28 cellular contexts compared by ENCODE assay signal in genomic region chr16:3681206-3681605, GRCh38. TPM values are rescaled to one million over a fixed set of nuclear protein-coding genes. Genes with fewer than 3 reads are reported as not detected.
DNase-seq lines count a peak whose midpoint lies in the region; ATAC-seq and TF ChIP-seq lines count a peak whose summit lies in the region.
"Had no signal": no experiment of that assay in that cellular context is flagged by ENCODE, and none has a peak within 500 bp of the region (broad histone marks: within the 10 kb centered on the region; RNA-seq: fewer than 3 reads in every experiment).

No MANE protein-coding gene starts in this region.

- peak; percentile 60 for DNase-seq in Ammon's horn (ENCODE audit: low spot score)
- peak; percentile 63 for DNase-seq in astrocyte of the hippocampus (ENCODE audit: low read depth, low spot score)
- peak; percentile 26 to 34 for DNase-seq in heart right ventricle
- peak; percentile 71 for DNase-seq in osteoblast (ENCODE audit: insufficient read length, low spot score, missing footprints)
- DNase-seq in retina, result no peak
- DNase-seq in iPS-NIHi7 (ENCODE audit: extremely low spot score), result no peak
- DNase-seq: activated CD4-positive, alpha-beta T cell treated with anti-CD3 and anti-CD28 coated beads for 48 hours; activated T-cell treated with anti-CD3 and anti-CD28 coated beads, Interleukin-2, amount 50 U/mL, for 24 hours; adrenal gland; colonic mucosa; effector memory CD8-positive, alpha-beta T cell; HCEC 1CT; IMR-90; NCI-H1092; NCI-H2029 treated with DMSO at 0.1 percent for 48 hours; NCI-H345; NCI-H82; spleen; stimulated activated CD4-positive, alpha-beta T cell treated with anti-CD3 and anti-CD28 coated beads, Interleukin-2, amount 100 ng/mL, for 48 hours had no signal

- H3K4me1 ChIP-seq in heart right ventricle (peaks cover 0 to 27% (median 12%) of the 10 kb centered on the region in 9 donors), osteoblast (ENCODE audit: insufficient read depth, low read length) (no peaks in the 10 kb centered on the region)
- H3K4me1 ChIP-seq: adrenal gland, breast epithelium, colonic mucosa, suprapubic skin, vagina had no signal

- H3K36me3 ChIP-seq in heart right ventricle (peaks cover 0 to 97% (median 31%) of the 10 kb centered on the region in 9 donors), osteoblast (ENCODE audit: insufficient read depth, low read length) (peaks cover 40% of the 10 kb centered on the region)
- H3K36me3 ChIP-seq: breast epithelium had no signal

- WGBS in heart right ventricle, 2 donors, result 40 to 60% methylated on average over 3 of the region's 3 CpGs

- ATAC-seq in heart right ventricle (peak; percentile 44 to 79 (median 68)), HG03097 (IDR thresholded peaks at IDR 0.05; ENCODE audit: low FRiP score, unreplicated experiment) (no peak), HG02840 (IDR thresholded peaks at IDR 0.05; ENCODE audit: low FRiP score, unreplicated experiment) (no peak)
- ATAC-seq: effector memory CD8-positive, alpha-beta T cell; stimulated activated effector memory CD8-positive, alpha-beta T cell treated with anti-CD3 and anti-CD28 coated beads, Interleukin-12 subunit alpha, Interleukin-12 subunit beta, amount 100 ng/mL, for 72 hours had no signal

- H3K9me3 ChIP-seq in heart right ventricle (no peaks in the 10 kb centered on the region), osteoblast (ENCODE audit: low read depth, low read length) (no peaks in the 10 kb centered on the region)
- H3K9me3 ChIP-seq: adrenal gland, breast epithelium, colonic mucosa, esophagus muscularis mucosa, neutrophil, spleen, suprapubic skin, vagina had no signal

- no peak overlapping the region for H3K4me3 ChIP-seq in heart right ventricle
- H3K4me3 ChIP-seq in osteoblast (ENCODE audit: insufficient read depth, low read length), result no peak overlapping the region
- H3K4me3 ChIP-seq: adrenal gland, breast epithelium, colonic mucosa, esophagus muscularis mucosa, spleen, suprapubic skin, vagina had no signal

- H4K20me1 ChIP-seq in osteoblast (ENCODE audit: insufficient read depth, low read length), result no peaks in the 10 kb centered on the region

- H3K4me2 ChIP-seq in osteoblast (ENCODE audit: insufficient read depth, low read length), result no peak overlapping the region

- H3K27me3 ChIP-seq in heart right ventricle (no peaks in the 10 kb centered on the region), osteoblast (ENCODE audit: insufficient read depth, low read length) (no peaks in the 10 kb centered on the region)
- H3K27me3 ChIP-seq: adrenal gland, breast epithelium, colonic mucosa, esophagus muscularis mucosa, neutrophil, spleen, suprapubic skin, vagina had no signal

- no peaks in the 10 kb centered on the region for H3K79me2 ChIP-seq in osteoblast (ENCODE audit: insufficient read depth, low read length)

- no peak overlapping the region for H2AFZ ChIP-seq in osteoblast (ENCODE audit: low read length)

- intact Hi-C loops in heart right ventricle (cut with DNase I), result no loop called here

- TF ChIP-seq CTCF in heart right ventricle (IDR thresholded peaks at IDR 0.05), result no peak
- no peak for TF ChIP-seq CTCF in osteoblast (IDR thresholded peaks at IDR 0.05; ENCODE audit: extremely low read depth, low read depth, low read length)

- peak overlapping the region in 1 of 10 donors; percentile 12 for H3K27ac ChIP-seq in heart right ventricle
- no peak overlapping the region for H3K27ac ChIP-seq in osteoblast (ENCODE audit: low read depth, low read length)
- H3K27ac ChIP-seq: adrenal gland, breast epithelium, colonic mucosa, esophagus muscularis mucosa, neutrophil, suprapubic skin, vagina, VCaP had no signal

RNA-seq across cellular contexts. Expression of gene DNASE1, which starts 26.7 kb away (rescaled TPM):
- total RNA-seq in heart right ventricle (10 to 100 TPM in 1 of 10 donors, 1 to 10 TPM in 9; 3.4 to 10.5 (median 7.4) TPM), osteoblast (11.9 and 13.3 TPM in 2 replicates)
- 10 to 100 TPM in 1 of 2 donors, 1 to 10 TPM in 1; 3.3 to 15.9 TPM for polyA plus RNA-seq in heart right ventricle

RNA-seq across cellular contexts. Expression of gene TRAP1, which starts 36.1 kb away (rescaled TPM):
- total RNA-seq in heart right ventricle (100 to 1,000 TPM in 9 of 10 donors, 10 to 100 TPM in 1; 89.3 to 148 (median 128) TPM), osteoblast (46.9 and 56.5 TPM in 2 replicates)
- 100 to 1,000 TPM in 1 of 2 donors, 10 to 100 TPM in 1; 57.3 to 108 TPM for polyA plus RNA-seq in heart right ventricle

Comparison
In these comparisons a context has a peak if more than half of its experiments do, and no peak if none do; other contexts are left out.
1. DNase-seq: peak in Ammon's horn (single experiment), astrocyte of the hippocampus (single experiment), heart right ventricle (2 of 2) and osteoblast (single experiment); none in retina (single experiment) and iPS-NIHi7 (single experiment).
2. ATAC-seq: peak in heart right ventricle (8 of 8); none in HG03097 (single experiment) and HG02840 (single experiment).